ENCODE assay signal across 8 cellular contexts in genomic region chr4:119662612-119663011, GRCh38. TPM values are rescaled to one million over a fixed set of nuclear protein-coding genes. Genes with fewer than 3 reads are reported as not detected.
DNase-seq lines count a peak whose midpoint lies in the region; ATAC-seq and TF ChIP-seq lines count a peak whose summit lies in the region.
"Not testable (repeated sequence)": the region's sequence is repeated elsewhere in the genome, so short reads cannot be mapped to it uniquely, and the experiment has no call there.

No MANE protein-coding gene starts in this region.

- not testable (repeated sequence) for H3K36me3 ChIP-seq in hepatocyte (replicated peaks; ENCODE audit: insufficient read depth, low read depth); sigmoid colon

- not testable (repeated sequence) for H3K36me3 Mint-ChIP-seq in WTC11

- not testable (repeated sequence) for TF ChIP-seq CTCF in GM12865 (IDR thresholded peaks at IDR 0.05; ENCODE audit: insufficient read depth, low read depth, low read length, missing control alignments); WTC11 (IDR thresholded peaks at IDR 0.05); hepatocyte (IDR thresholded peaks at IDR 0.05; ENCODE audit: poor library complexity); sigmoid colon (IDR thresholded peaks at IDR 0.05)

- not testable (repeated sequence) for TF ChIP-seq POLR2A in sigmoid colon (IDR thresholded peaks at IDR 0.05)

- H3K4me3 ChIP-seq in GM12865 (ENCODE audit: low read depth, low read length); hepatocyte; sigmoid colon: not testable (repeated sequence)

- not testable (repeated sequence) for H3K27ac Mint-ChIP-seq in WTC11

- TF ChIP-seq EP300 in sigmoid colon (IDR thresholded peaks at IDR 0.05): not testable (repeated sequence)

- not testable (repeated sequence) for H3K27me3 Mint-ChIP-seq in WTC11 (ENCODE audit: low read depth)

- 92% methylated on average over 2 of the region's 2 CpGs for WGBS in hepatocyte (ENCODE audit: low lambda C conversion rate, missing lambda C conversion rate)
- WGBS in sigmoid colon, 2 donors: 78 to 96% methylated on average over 2 of the region's 2 CpGs

- ATAC-seq in GM19023 (IDR thresholded peaks at IDR 0.05; ENCODE audit: unreplicated experiment) (peak; percentile 13), GM21423 (IDR thresholded peaks at IDR 0.05; ENCODE audit: unreplicated experiment) (peak; percentile 18), HG02798 (IDR thresholded peaks at IDR 0.05; ENCODE audit: poor library complexity, unreplicated experiment) (peak; percentile 21), HG03520 (IDR thresholded peaks at IDR 0.05; ENCODE audit: unreplicated experiment) (peak; percentile 18), WTC11 (peak; percentile 30; the same call in 1 of the 2 replicates)

- H3K9me2 ChIP-seq in hepatocyte (replicated peaks; ENCODE audit: insufficient read depth): not testable (repeated sequence)

- CTCF ChIA-PET in WTC11 (lab: Charles Lee): not testable (repeated sequence)

- H4K20me1 ChIP-seq in hepatocyte (ENCODE audit: insufficient read depth, poor library complexity, severe bottlenecking): not testable (repeated sequence)

- POLR2A ChIA-PET in WTC11 (lab: Charles Lee): not testable (repeated sequence)

- H3K27ac ChIP-seq in hepatocyte: peak overlapping the region; percentile 4
- peak overlapping the region; percentile 69 to 75 (median 72) for H3K27ac ChIP-seq in sigmoid colon

- not testable (repeated sequence) for H2AFZ ChIP-seq in hepatocyte

- not testable (repeated sequence) for H3K9me3 Mint-ChIP-seq in WTC11

- H3K4me1 Mint-ChIP-seq in WTC11: not testable (repeated sequence)

- H3K9me3 ChIP-seq in hepatocyte (ENCODE audit: low read depth); sigmoid colon: not testable (repeated sequence)

- intact Hi-C loops in sigmoid colon (cut with DNase I): loop anchor here (10.0 kb wide), 1 partner anchor 312 kb away; no protein-coding TSS in a partner anchor

- H3K4me2 ChIP-seq in hepatocyte: not testable (repeated sequence)

- H3K79me2 ChIP-seq in hepatocyte: not testable (repeated sequence)

- H3K4me3 Mint-ChIP-seq in WTC11: not testable (repeated sequence)

- not testable (repeated sequence) for H3K4me1 ChIP-seq in hepatocyte (ENCODE audit: insufficient read depth)
- H3K4me1 ChIP-seq in sigmoid colon: peaks cover 0 to 52% (median 40%) of the 10 kb centered on the region in 4 donors

- not testable (repeated sequence) for H3K27me3 ChIP-seq in hepatocyte, sigmoid colon

- peak; percentile 17 for DNase-seq in GM12865 (ENCODE audit: low read depth)
- not testable (repeated sequence) for DNase-seq in WTC11 (ENCODE audit: low spot score); hepatocyte (ENCODE audit: low spot score); sigmoid colon

RNA-seq across cellular contexts. Expression of gene PDE5A, which starts 34.0 kb away (rescaled TPM):
- total RNA-seq in WTC11 (2021) (25.6 to 26.4 TPM (median 26.4 TPM) in 3 replicates), hepatocyte (33.2 and 35.8 TPM in 2 replicates), sigmoid colon (100 to 1,000 TPM; 138 to 209 (median 149) TPM)
- polyA plus RNA-seq in hepatocyte (7.7 and 9.7 TPM in 2 replicates), sigmoid colon (1 to 10 TPM; 5.5 to 9.0 (median 7.4) TPM)
